8 cellular contexts compared by ENCODE assay signal in genomic region chr5:72319435-72320021, GRCh38. TPM values are rescaled to one million over a fixed set of nuclear protein-coding genes. Genes with fewer than 3 reads are reported as not detected.
DNase-seq lines count a peak whose midpoint lies in the region; ATAC-seq and TF ChIP-seq lines count a peak whose summit lies in the region.
"Not testable (repeated sequence)": the region's sequence is repeated elsewhere in the genome, so short reads cannot be mapped to it uniquely, and the experiment has no call there.

No MANE protein-coding gene starts in this region.

- H3K27me3 ChIP-seq in cardiac muscle cell = not testable (repeated sequence)

- not testable (repeated sequence) for H3K27me3 Mint-ChIP-seq in CD14-positive monocyte (ENCODE audit: low read depth in 3 of 3); activated B cell treated with CpG ODN at 0.5 μM for 24 hours; brain; natural killer cell treated with Interleukin-12 subunit alpha and Interleukin-12 subunit beta and Interleukin-15 and Interleukin-18, amount 100 ng/mL, for 72 hours

- H3K36me3 Mint-ChIP-seq in CD14-positive monocyte (peaks cover 16 to 23% of the 10 kb centered on the region in 2 donors), activated B cell treated with CpG ODN at 0.5 μM for 24 hours (ENCODE audit: low read depth) (peaks cover 39% of the 10 kb centered on the region), brain (peaks cover 35% of the 10 kb centered on the region)
- H3K36me3 Mint-ChIP-seq in natural killer cell treated with Interleukin-12 subunit alpha and Interleukin-12 subunit beta and Interleukin-15 and Interleukin-18, amount 100 ng/mL, for 72 hours = peaks cover 14% of the 10 kb centered on the region

- not testable (repeated sequence) for H3K4me1 ChIP-seq in cardiac muscle cell (ENCODE audit: low read depth)

- intact Hi-C loops in CD14-positive monocyte (cut with micrococcal nuclease) = not testable (repeated sequence)
- intact Hi-C loops in activated B cell treated with CpG ODN at 0.5 μM for 24 hours (cut with micrococcal nuclease) = loop anchor here (1.0 to 5.0 kb wide), 7 partner anchors 11 to 1248 kb away; partner anchors contain the start of genes ANKRA2, BDP1, BTF3 and TNPO1

- not testable (repeated sequence) for DNase-seq in CD14-positive monocyte (ENCODE audit: low spot score); activated B cell treated with CpG ODN at 0.5 μM for 24 hours; cardiac muscle cell (ENCODE audit: low read depth in 1 of 2, low spot score in 1 of 2); natural killer cell treated with Interleukin-12 subunit alpha and Interleukin-12 subunit beta and Interleukin-15 and Interleukin-18, amount 100 ng/mL, for 72 hours (ENCODE audit: low spot score)
- DNase-seq in stimulated activated CD8-positive, alpha-beta memory T cell treated with anti-CD3 and anti-CD28 coated beads, Interleukin-4, amount 100 ng/mL, for 24 hours (ENCODE audit: low read depth) = peak; percentile 5

- POLR2A ChIA-PET in activated B cell treated with CpG ODN at 0.5 μM for 24 hours (lab: Charles Lee) = interaction anchor here (0.7 to 2.9 kb wide), 14 partner anchors 9 to 662 kb away, joined by 3 to 74 read pairs (median 6); partner anchors contain the start of gene TNPO1

- CTCF ChIA-PET in activated B cell treated with CpG ODN at 0.5 μM for 24 hours (lab: Charles Lee) = interaction anchor here (1.3 to 3.2 kb wide), 3 partner anchors 11 to 498 kb away, joined by 3 to 28 read pairs (median 4); no protein-coding TSS in a partner anchor

- H3K27ac ChIP-seq in KOPT-K1 (ENCODE audit: low read depth, low read length, poor library complexity, severe bottlenecking) (peak overlapping the region; percentile 85), cardiac muscle cell (peak overlapping the region; percentile 83)

- not testable (repeated sequence) for H3K9me3 ChIP-seq in KOPT-K1 (ENCODE audit: insufficient read depth, low read length, poor library complexity, severe bottlenecking); cardiac muscle cell (ENCODE audit: low read depth)

- ATAC-seq in GM21723 (IDR thresholded peaks at IDR 0.05; ENCODE audit: unreplicated experiment) (peak; percentile 3), activated B cell treated with CpG ODN at 0.5 μM for 24 hours (ENCODE audit: low read depth) (peak; percentile 2)
- ATAC-seq in natural killer cell treated with Interleukin-12 subunit alpha and Interleukin-12 subunit beta and Interleukin-15 and Interleukin-18, amount 100 ng/mL, for 72 hours = peak; percentile 0 to 1

- H3K27ac Mint-ChIP-seq in CD14-positive monocyte (peak overlapping the region; percentile 42 to 92 (median 88)), activated B cell treated with CpG ODN at 0.5 μM for 24 hours (peak overlapping the region; percentile 93), brain (peak overlapping the region; percentile 97 to 99 (median 98))
- H3K27ac Mint-ChIP-seq in natural killer cell treated with Interleukin-12 subunit alpha and Interleukin-12 subunit beta and Interleukin-15 and Interleukin-18, amount 100 ng/mL, for 72 hours = peak overlapping the region; percentile 90 to 98

- peaks cover 39% of the 10 kb centered on the region for H3K36me3 ChIP-seq in KOPT-K1 (ENCODE audit: insufficient read depth, low read length)
- not testable (repeated sequence) for H3K36me3 ChIP-seq in cardiac muscle cell

- H3K4me3 ChIP-seq in cardiac muscle cell = peak overlapping the region; percentile 77

- H3K4me1 Mint-ChIP-seq in CD14-positive monocyte = not testable (repeated sequence)
- H3K4me1 Mint-ChIP-seq in activated B cell treated with CpG ODN at 0.5 μM for 24 hours = peaks cover 29% of the 10 kb centered on the region
- peaks cover 63% of the 10 kb centered on the region for H3K4me1 Mint-ChIP-seq in brain
- H3K4me1 Mint-ChIP-seq in natural killer cell treated with Interleukin-12 subunit alpha and Interleukin-12 subunit beta and Interleukin-15 and Interleukin-18, amount 100 ng/mL, for 72 hours (ENCODE audit: low read depth in 2 of 2) = peaks cover 14 to 19% of the 10 kb centered on the region in 2 donors

- H3K9me3 Mint-ChIP-seq in CD14-positive monocyte; activated B cell treated with CpG ODN at 0.5 μM for 24 hours; brain; natural killer cell treated with Interleukin-12 subunit alpha and Interleukin-12 subunit beta and Interleukin-15 and Interleukin-18, amount 100 ng/mL, for 72 hours: not testable (repeated sequence)

- H3K4me3 Mint-ChIP-seq in CD14-positive monocyte = peak overlapping the region; percentile 95 to 97
- peak overlapping the region; percentile 98 for H3K4me3 Mint-ChIP-seq in activated B cell treated with CpG ODN at 0.5 μM for 24 hours
- H3K4me3 Mint-ChIP-seq in brain = peak overlapping the region; percentile 95 to 100 (median 99)
- H3K4me3 Mint-ChIP-seq in natural killer cell treated with Interleukin-12 subunit alpha and Interleukin-12 subunit beta and Interleukin-15 and Interleukin-18, amount 100 ng/mL, for 72 hours = peak overlapping the region; percentile 98

- TF ChIP-seq CTCF in CD14-positive monocyte (IDR thresholded peaks at IDR 0.05); activated B cell treated with CpG ODN at 0.5 μM for 24 hours (IDR thresholded peaks at IDR 0.05); brain (conservative IDR thresholded peaks at IDR 0.05); cardiac muscle cell (IDR thresholded peaks at IDR 0.05; ENCODE audit: low read depth, low read length): not testable (repeated sequence)

RNA-seq across cellular contexts. Expression of gene MRPS27, which starts 0.5 kb away (rescaled TPM):
- polyA plus RNA-seq in CD14-positive monocyte (10 to 100 TPM; 15.3 to 19.2 TPM), brain (ENCODE audit: insufficient read depth, low read depth, low replicate concordance) (33.5 TPM), cardiac muscle cell (64.1 and 76.2 TPM in 2 replicates)
- total RNA-seq in activated B cell treated with CpG ODN at 0.5 μM for 24 hours (69.2 and 71.6 TPM in 2 replicates), cardiac muscle cell (56.7 and 58.1 TPM in 2 replicates)
- 10 to 100 TPM; 43.1 to 61.0 TPM for total RNA-seq in natural killer cell treated with Interleukin-12 subunit alpha and Interleukin-12 subunit beta and Interleukin-15 and Interleukin-18, amount 100 ng/mL, for 72 hours

RNA-seq across cellular contexts. Expression of gene PTCD2, which starts 0.6 kb away (rescaled TPM):
- polyA plus RNA-seq in CD14-positive monocyte (1 to 10 TPM; 1.6 to 2.2 TPM), brain (ENCODE audit: insufficient read depth, low read depth, low replicate concordance) (2.1 TPM), cardiac muscle cell (14.3 and 18.8 TPM in 2 replicates)
- total RNA-seq in activated B cell treated with CpG ODN at 0.5 μM for 24 hours (6.2 and 8.9 TPM in 2 replicates), cardiac muscle cell (6.3 and 6.9 TPM in 2 replicates)
- 10 to 100 TPM in 1 of 2 donors, 1 to 10 TPM in 1; 8.0 to 11.3 TPM for total RNA-seq in natural killer cell treated with Interleukin-12 subunit alpha and Interleukin-12 subunit beta and Interleukin-15 and Interleukin-18, amount 100 ng/mL, for 72 hours
